In genomic region chr14:23302290-23303225, GRCh38 we compare ENCODE assay signal across 1 cellular context.
TF ChIP-seq lines count a peak whose summit lies in the region.

TSS of gene PPP1R3E (minus strand) at chr14:23302859. CDS start at chr14:23302576, 283 bp downstream.

TF ChIP-seq in GM23338, 12 proteins besides CTCF, POLR2A, EP300 and RAD21 (continued from another document):
- TF ChIP-seq ZNF462 (CRISPR knock-in tag; IDR thresholded peaks at IDR 0.05) (no peak), REST (IDR thresholded peaks at IDR 0.05; ENCODE audit: unreplicated experiment) (no peak), POLR2AphosphoS5 (IDR thresholded peaks at IDR 0.05; ENCODE audit: low read depth) (no peak), EZH2phosphoT487 (IDR thresholded peaks at IDR 0.05; ENCODE audit: unreplicated experiment) (no peak), CREB1 (CRISPR knock-in tag; IDR thresholded peaks at IDR 0.05; ENCODE audit: low read depth) (no peak), JUNB (IDR thresholded peaks at IDR 0.05; ENCODE audit: unreplicated experiment) (no peak)
TF ChIP-seq in GM23338: peak in this region for 0.
